ENCODE assay signal across 8 cellular contexts in genomic region chr7:39624202-39624807, GRCh38. TPM values are rescaled to one million over a fixed set of nuclear protein-coding genes. Genes with fewer than 3 reads are reported as not detected.
DNase-seq lines count a peak whose midpoint lies in the region; ATAC-seq, FAIRE-seq and TF ChIP-seq lines count a peak whose summit lies in the region.

No MANE protein-coding gene starts in this region.

- in situ Hi-C loops in K562 (cut with MboI), result no loop called here

- peak overlapping the region; percentile 88 for H2AFZ ChIP-seq in K562 (ENCODE audit: low read depth, low read length)

- H3K36me3 ChIP-seq in left ventricle myocardium inferior, result no peaks in the 10 kb centered on the region
- H3K36me3 ChIP-seq in K562 (ENCODE audit: control insufficient read depth, insufficient read depth, low read length), result no peaks in the 10 kb centered on the region; the same call in 2 of the 3 replicates
- H3K36me3 ChIP-seq in subcutaneous abdominal adipose tissue (ENCODE audit: control insufficient read depth in 5 of 5, insufficient read depth in 5 of 5, low read length in 5 of 5), result no peaks in the 10 kb centered on the region

- peak; percentile 31 for ATAC-seq in K562

- CTCF ChIA-PET in K562 (lab: Yijun Ruan, JAX; ENCODE audit: low intra/inter-chr PET ratio), result no interaction called here

- H3K4me1 ChIP-seq in left ventricle myocardium inferior, result peaks cover 71% of the 10 kb centered on the region
- peaks cover 29 to 48% of the 10 kb centered on the region in 2 experiments for H3K4me1 ChIP-seq in K562 (replicated peaks in 1 of 2; ENCODE audit: control insufficient read depth in 2 of 2, insufficient read depth in 2 of 2, low read length in 2 of 2)
- peaks cover 8 to 54% (median 44%) of the 10 kb centered on the region in 5 donors for H3K4me1 ChIP-seq in subcutaneous abdominal adipose tissue (ENCODE audit: control insufficient read depth in 5 of 5, insufficient read depth in 5 of 5, low read length in 5 of 5)

- TF ChIP-seq POLR2A in K562 (conservative IDR thresholded peaks at IDR 0.05), result no peak

- FAIRE-seq in K562 (lab: Jason Lieb, UNC), result no peak
- FAIRE-seq in RCC 7860 (lab: Jason Lieb, UNC), result no peak

- no peak for TF ChIP-seq RAD21 in K562 (CRISPR knock-in tag; conservative IDR thresholded peaks at IDR 0.05 in 1 of 2, IDR thresholded peaks at IDR 0.05 in 1 of 2)

- TSS peak; percentile 48 for BruUV-seq in K562 (replicated peaks; lab: Mats Ljungman, UMichigan)

- H4K20me1 ChIP-seq in K562 (replicated peaks; ENCODE audit: control insufficient read depth, insufficient read depth, low read length), result peaks cover 10% of the 10 kb centered on the region; the same call in 1 of the 2 replicates

- peak overlapping the region; percentile 94 for H3K4me2 ChIP-seq in K562 (ENCODE audit: insufficient read depth, low read length)

- H3K4me3 ChIP-seq in left ventricle myocardium inferior (peak overlapping the region; percentile 93), K562 (peak overlapping the region; percentile 88), subcutaneous abdominal adipose tissue (ENCODE audit: low read depth in 1 of 5, low read length in 5 of 5) (peak overlapping the region; percentile 77 to 90 (median 85))

- no peak for TF ChIP-seq EP300 in K562 (IDR thresholded peaks at IDR 0.05; ENCODE audit: low read length)

- DNase-seq in left ventricle myocardium inferior (no peak), cardiac septum (ENCODE audit: low spot score) (no peak), NCI-H774 (lab: John Stamatoyannopoulos, UW) (peak; percentile 3), K562 (ENCODE audit: extremely low read depth in 1 of 4, low spot score in 3 of 4) (peak in 2 of 4 experiments; percentile 34 to 59), NCI-H2227 (lab: John Stamatoyannopoulos, UW; ENCODE audit: unreplicated experiment) (no peak), RCC 7860 (ENCODE audit: low spot score) (no peak)

- peaks cover 66% of the 10 kb centered on the region for H3K79me2 ChIP-seq in K562 (ENCODE audit: control insufficient read depth, insufficient read depth, low read length)

- 2% methylated on average over 11 of the region's 11 CpGs for WGBS in K562 (ENCODE audit: insufficient coverage, low coverage, missing lambda C conversion rate)

- H3K27ac ChIP-seq in left ventricle myocardium inferior (replicated peaks) (peak overlapping the region; percentile 93), K562 (ENCODE audit: extremely low read depth, low read depth, low read length) (peak overlapping the region; percentile 79), layer of hippocampus (ENCODE audit: low read depth, low read length) (peak overlapping the region; percentile 85), subcutaneous abdominal adipose tissue (ENCODE audit: low read depth, low read length) (peak overlapping the region; percentile 93)

- no peaks in the 10 kb centered on the region for H3K27me3 ChIP-seq in left ventricle myocardium inferior (ENCODE audit: low read depth)
- H3K27me3 ChIP-seq in K562 (ENCODE audit: control insufficient read depth in 2 of 2, insufficient read depth in 2 of 2, low read length in 2 of 2), result no peaks in the 10 kb centered on the region
- H3K27me3 ChIP-seq in layer of hippocampus (ENCODE audit: control insufficient read depth, insufficient read depth, low read length), result no peaks in the 10 kb centered on the region
- H3K27me3 ChIP-seq in subcutaneous abdominal adipose tissue (ENCODE audit: control insufficient read depth in 5 of 5, insufficient read depth in 4 of 5, low read length in 5 of 5), result no peaks in the 10 kb centered on the region

- intact Hi-C loops in left ventricle myocardium inferior (cut with micrococcal nuclease), result loop anchor here (10.0 kb wide), 1 partner anchor 110 kb away; no protein-coding TSS in a partner anchor
- intact Hi-C loops in cardiac septum (cut with DNase I), result no loop called here
- intact Hi-C loops in K562 (cut with micrococcal nuclease), result loop anchor here (5.0 kb wide), 2 partner anchors 118 to 323 kb away; no protein-coding TSS in a partner anchor

- POLR2A ChIA-PET in K562 (lab: Yijun Ruan, JAX), result interaction anchor here (0.6 to 1.7 kb wide), 9 partner anchors 9 to 134 kb away, joined by 3 to 4 read pairs (median 3); no protein-coding TSS in a partner anchor

- TF ChIP-seq CTCF in left ventricle myocardium inferior (IDR thresholded peaks at IDR 0.05; ENCODE audit: borderline replicate concordance), result no peak
- TF ChIP-seq CTCF in K562 (IDR thresholded peaks at IDR 0.05 in 2 of 3, conservative IDR thresholded peaks at IDR 0.05 in 1 of 3; ENCODE audit: insufficient read depth in 2 of 3, low read depth in 1 of 3, low read length in 3 of 3), result no peak

- H3K9me3 ChIP-seq in left ventricle myocardium inferior (replicated peaks) (no peaks in the 10 kb centered on the region), K562 (replicated peaks; ENCODE audit: control insufficient read depth, insufficient read depth, low read depth, low read length) (no peaks in the 10 kb centered on the region), subcutaneous abdominal adipose tissue (ENCODE audit: control insufficient read depth in 5 of 5, low read length in 5 of 5) (no peaks in the 10 kb centered on the region)

- H3K9ac ChIP-seq in K562 (ENCODE audit: insufficient read depth in 1 of 2, low read depth in 2 of 2, low read length in 2 of 2) (peak overlapping the region; percentile 84 to 98), subcutaneous abdominal adipose tissue (ENCODE audit: low read length in 5 of 5) (peak overlapping the region; percentile 84 to 94 (median 87))

- no peaks in the 10 kb centered on the region for H3K9me1 ChIP-seq in K562 (ENCODE audit: control insufficient read depth, insufficient read depth, low read length)

TF ChIP-seq in K562, 482 proteins besides CTCF, POLR2A, EP300 and RAD21 (continues in another document):
- peak; percentile 61; the same call in 1 of the 2 replicates for TF ChIP-seq SMARCA5 (IDR thresholded peaks at IDR 0.05)
- TF ChIP-seq SMARCA4 (IDR thresholded peaks at IDR 0.05), result peak; percentile 44; the same call in 1 of the 2 replicates
- TF ChIP-seq, protein P1, sequence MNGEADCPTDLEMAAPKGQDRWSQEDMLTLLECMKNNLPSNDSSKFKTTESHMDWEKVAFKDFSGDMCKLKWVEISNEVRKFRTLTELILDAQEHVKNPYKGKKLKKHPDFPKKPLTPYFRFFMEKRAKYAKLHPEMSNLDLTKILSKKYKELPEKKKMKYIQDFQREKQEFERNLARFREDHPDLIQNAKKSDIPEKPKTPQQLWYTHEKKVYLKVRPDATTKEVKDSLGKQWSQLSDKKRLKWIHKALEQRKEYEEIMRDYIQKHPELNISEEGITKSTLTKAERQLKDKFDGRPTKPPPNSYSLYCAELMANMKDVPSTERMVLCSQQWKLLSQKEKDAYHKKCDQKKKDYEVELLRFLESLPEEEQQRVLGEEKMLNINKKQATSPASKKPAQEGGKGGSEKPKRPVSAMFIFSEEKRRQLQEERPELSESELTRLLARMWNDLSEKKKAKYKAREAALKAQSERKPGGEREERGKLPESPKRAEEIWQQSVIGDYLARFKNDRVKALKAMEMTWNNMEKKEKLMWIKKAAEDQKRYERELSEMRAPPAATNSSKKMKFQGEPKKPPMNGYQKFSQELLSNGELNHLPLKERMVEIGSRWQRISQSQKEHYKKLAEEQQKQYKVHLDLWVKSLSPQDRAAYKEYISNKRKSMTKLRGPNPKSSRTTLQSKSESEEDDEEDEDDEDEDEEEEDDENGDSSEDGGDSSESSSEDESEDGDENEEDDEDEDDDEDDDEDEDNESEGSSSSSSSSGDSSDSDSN (IDR thresholded peaks at IDR 0.05; ENCODE audit: borderline replicate concordance in 1 of 2, low read depth in 2 of 2, low read length in 2 of 2), result no peak
- no peak for TF ChIP-seq NONO (IDR thresholded peaks at IDR 0.05; ENCODE audit: low read depth in 2 of 2, low read length in 1 of 2)

RNA-seq across cellular contexts. Expression of gene RALA, which starts 0.9 kb away (rescaled TPM):
- total RNA-seq in left ventricle myocardium inferior, result 29.1 TPM
- total RNA-seq in cardiac septum, result 20.7 TPM
- total RNA-seq in K562 (2011; cell fraction: chromatin; rRNA removed; ENCODE audit: low replicate concordance), result 8.4 and 9.2 TPM in 2 replicates
- 8.0 and 11.1 TPM in 2 replicates for total RNA-seq in K562 (2011; cell fraction: nucleolus; rRNA removed)
- total RNA-seq in K562 (2011; cell fraction: nucleoplasm; rRNA removed), result 10.6 and 21.0 TPM in 2 replicates
- total RNA-seq in K562 (2014; rRNA removed), result 7.7 and 9.7 TPM in 2 replicates
- 25.7 and 27.1 TPM in 2 replicates for total RNA-seq in K562 (2014; rRNA removed; fragmentation: Illumina TruSeq; extraction: Trizol)
- total RNA-seq in K562 (2015; rRNA removed; fragmentation: Illumina TruSeq; extraction: Trizol), result 21.5 and 25.6 TPM in 2 replicates
- total RNA-seq in K562 (2021), result 25.9 and 26.1 TPM in 2 replicates
- polyA plus RNA-seq in K562 (2011; rRNA removed), result 21.8 and 27.7 TPM in 2 replicates
- polyA plus RNA-seq in K562 (2011; cell fraction: cytosol; rRNA removed), result 6.7 and 9.2 TPM in 2 replicates
- polyA plus RNA-seq in K562 (2011; cell fraction: nucleus; rRNA removed), result 5.5 and 6.9 TPM in 2 replicates
- polyA plus RNA-seq in K562 (2012), result 27.7 and 49.2 TPM in 2 replicates
- polyA plus RNA-seq in K562 (2014; fragmentation: Illumina TruSeq; extraction: Trizol), result 23.8 and 28.0 TPM in 2 replicates
- 1 to 10 TPM; 7.2 to 9.7 TPM for polyA plus RNA-seq in K562 (2014; fragmentation: Nextera tagmentation; extraction: Ambion mirVana)
- 25.9 and 27.8 TPM in 2 replicates for polyA plus RNA-seq in K562 (2014; rRNA removed)
- polyA minus RNA-seq in K562 (2011; rRNA and poly(A)+ RNA removed), result 44.3 and 45.6 TPM in 2 replicates
- polyA minus RNA-seq in K562 (2011; cell fraction: cytosol; rRNA and poly(A)+ RNA removed), result 16.7 and 18.3 TPM in 2 replicates
- 10.5 and 14.3 TPM in 2 replicates for polyA minus RNA-seq in K562 (2011; cell fraction: nucleus; rRNA and poly(A)+ RNA removed)

RNA-seq across cellular contexts. Expression of gene YAE1, which starts 58.1 kb away (rescaled TPM):
- total RNA-seq in left ventricle myocardium inferior (18.6 TPM), cardiac septum (15.9 TPM), K562 (2014; rRNA removed) (16.3 and 29.6 TPM in 2 replicates), K562 (2014; rRNA removed; fragmentation: Illumina TruSeq; extraction: Trizol) (28.5 and 30.1 TPM in 2 replicates), K562 (2015; rRNA removed; fragmentation: Illumina TruSeq; extraction: Trizol) (28.1 and 29.5 TPM in 2 replicates), K562 (2021) (15.2 and 17.9 TPM in 2 replicates)
- 15.3 and 52.6 TPM in 2 replicates for total RNA-seq in K562 (2011; cell fraction: chromatin; rRNA removed; ENCODE audit: low replicate concordance)
- total RNA-seq in K562 (2011; cell fraction: nucleolus; rRNA removed), result 11.7 and 19.3 TPM in 2 replicates
- total RNA-seq in K562 (2011; cell fraction: nucleoplasm; rRNA removed), result 28.8 and 50.9 TPM in 2 replicates
- polyA plus RNA-seq in K562 (2011; rRNA removed) (27.3 and 41.2 TPM in 2 replicates), K562 (2014; fragmentation: Illumina TruSeq; extraction: Trizol) (23.4 and 27.4 TPM in 2 replicates), K562 (2014; fragmentation: Nextera tagmentation; extraction: Ambion mirVana) (10 to 100 TPM; 60.6 to 63.4 TPM), K562 (2014; rRNA removed) (35.0 and 36.7 TPM in 2 replicates)
- polyA plus RNA-seq in K562 (2011; cell fraction: cytosol; rRNA removed), result 5.7 and 11.3 TPM in 2 replicates
- polyA plus RNA-seq in K562 (2011; cell fraction: nucleus; rRNA removed), result 23.0 and 30.6 TPM in 2 replicates
- polyA plus RNA-seq in K562 (2012), result 16.8 and 21.2 TPM in 2 replicates
- 37.4 and 49.6 TPM in 2 replicates for polyA minus RNA-seq in K562 (2011; rRNA and poly(A)+ RNA removed)
- polyA minus RNA-seq in K562 (2011; cell fraction: cytosol; rRNA and poly(A)+ RNA removed), result 8.2 and 9.3 TPM in 2 replicates
- polyA minus RNA-seq in K562 (2011; cell fraction: nucleus; rRNA and poly(A)+ RNA removed), result 29.8 and 56.1 TPM in 2 replicates
